In the genomic region with DNA sequence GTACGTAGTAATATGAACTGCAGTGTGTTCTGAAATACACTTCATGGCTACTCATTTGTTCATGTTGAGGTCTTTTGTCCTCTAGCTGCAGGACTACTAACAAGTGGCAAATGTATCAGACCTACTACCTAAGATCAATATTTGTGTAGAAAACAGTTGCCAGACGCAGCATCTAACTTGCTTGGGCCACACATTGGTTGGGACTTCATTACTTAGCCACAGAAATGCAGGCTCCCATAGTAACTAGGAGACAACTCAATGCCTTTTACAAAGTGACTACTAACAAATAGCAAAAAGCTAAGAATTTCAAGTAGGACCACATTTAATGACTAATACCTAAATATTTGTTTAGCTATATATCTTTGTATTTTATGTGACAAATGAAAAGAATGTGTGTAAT, we compare ENCODE assay signal across 37 cellular contexts. TPM values are rescaled to one million over a fixed set of nuclear protein-coding genes. Genes with fewer than 3 reads are reported as not detected.
A peak's percentile ranks its signal among the peaks of the same experiment; 100 is the strongest.
DNase-seq lines count a peak whose midpoint lies in the region; ATAC-seq and TF ChIP-seq lines count a peak whose summit lies in the region.
"Had no signal": no experiment of that assay in that cellular context is flagged by ENCODE, and none has a peak within 500 bp of the region (broad histone marks: within the 10 kb centered on the region; RNA-seq: fewer than 3 reads in every experiment).

No MANE protein-coding gene starts in this region.

- DNase-seq in DMS53 (lab: John Stamatoyannopoulos, UW) (peak; percentile 22), DMS53 treated with DMSO at 0.1 percent for 48 hours (lab: John Stamatoyannopoulos, UW; ENCODE audit: unreplicated experiment) (no peak), NCI-H748 (lab: John Stamatoyannopoulos, UW; ENCODE audit: unreplicated experiment) (peak; percentile 19), NCI-H748 treated with DMSO at 0.1 percent for 48 hours (lab: John Stamatoyannopoulos, UW) (no peak), NCI-H774 (lab: John Stamatoyannopoulos, UW) (peak; percentile 39), PC-3 (peak; percentile 67), HK-2 (ENCODE audit: unreplicated experiment) (no peak)
- DNase-seq: 8988T; ACHN; AML-193; BE2C; C1 segment of cervical spinal cord; Caco-2; Calu3; CD4-positive, alpha-beta memory T cell; CD4-positive, alpha-beta T cell; CD4-positive, CD25-positive, alpha-beta regulatory T cell; CD8-positive, alpha-beta memory T cell; CD8-positive, alpha-beta T cell; COR-L47; DMS 273 treated with DMSO at 0.1 percent for 48 hours; DMS153; DMS79; DMS79 treated with DMSO at 0.1 percent for 48 hours; DND-41; EL had no signal

- no peaks in the 10 kb centered on the region for H3K36me3 ChIP-seq in PC-3 (ENCODE audit: low read depth, low read length)
- H3K36me3 ChIP-seq: BE2C; BLaER1; BLaER1 treated with 17β-estradiol and CSF1 and Interleukin-3, amounts not matched to agents 10 nM and 100 nM had no signal

- H3K27me3 ChIP-seq in PC-3 (ENCODE audit: low read length): no peaks in the 10 kb centered on the region
- H3K27me3 ChIP-seq: BE2C, BLaER1 had no signal

- BruUV-seq in PC-3 (replicated peaks; lab: Mats Ljungman, UMichigan): no TSS peak

- no peak overlapping the region for H3K9ac ChIP-seq in PC-3 (ENCODE audit: low read length)
- H3K9ac ChIP-seq: BLaER1; BLaER1 treated with 17β-estradiol and CSF1 and Interleukin-3, amounts not matched to agents 10 nM and 100 nM had no signal

- no peaks in the 10 kb centered on the region for H3K9me3 ChIP-seq in PC-3 (ENCODE audit: low read length)
- H3K9me3 ChIP-seq: A549, BE2C, Caco-2 had no signal

- POLR2A ChIA-PET in PC-3 (lab: Charles Lee; ENCODE audit: unreplicated experiment): interaction anchor here (0.7 kb wide), 1 partner anchor 40 kb away, joined by 3 read pairs; no protein-coding TSS in a partner anchor

- H3K9me2 ChIP-seq in PC-3 (replicated peaks; ENCODE audit: low read length): no peaks in the 10 kb centered on the region

- peak; percentile 76 for ATAC-seq in PC-3
- ATAC-seq in HG03097 (IDR thresholded peaks at IDR 0.05; ENCODE audit: low FRiP score, unreplicated experiment): no peak
- ATAC-seq: A549; CD8-positive, alpha-beta T cell had no signal

- CTCF ChIA-PET in PC-3 (lab: Charles Lee): interaction anchor here (0.7 to 1.1 kb wide), 3 partner anchors 8 to 106 kb away, joined by 5 to 18 read pairs (median 7); no protein-coding TSS in a partner anchor

- intact Hi-C loops in PC-3 (cut with micrococcal nuclease): loop anchor here (1.0 kb wide), 1 partner anchor 19 kb away; no protein-coding TSS in a partner anchor

- no peak overlapping the region for H3K4me3 ChIP-seq in PC-3 (ENCODE audit: low read length)
- H3K4me3 ChIP-seq: A549; BLaER1; BLaER1 treated with 17β-estradiol and CSF1 and Interleukin-3, amounts not matched to agents 10 nM and 100 nM had no signal

- no peaks in the 10 kb centered on the region for H4K20me1 ChIP-seq in PC-3 (ENCODE audit: low read length)
- H4K20me1 ChIP-seq: BLaER1; BLaER1 treated with 17β-estradiol and CSF1 and Interleukin-3, amounts not matched to agents 10 nM and 100 nM had no signal

- H3F3A ChIP-seq in PC-3 (ENCODE audit: low read length, unreplicated experiment): no peaks in the 10 kb centered on the region

- no peak overlapping the region for H3K4me2 ChIP-seq in PC-3 (ENCODE audit: low read length)
- H3K4me2 ChIP-seq: A549; BLaER1; BLaER1 treated with 17β-estradiol and CSF1 and Interleukin-3, amounts not matched to agents 10 nM and 100 nM had no signal

- H3K27ac ChIP-seq in PC-3 (ENCODE audit: low read length): no peak overlapping the region
- H3K27ac ChIP-seq: 22Rv1; A549; BLaER1; BLaER1 treated with 17β-estradiol and CSF1 and Interleukin-3, amounts not matched to agents 10 nM and 100 nM; C4-2B had no signal

- no peaks in the 10 kb centered on the region for H3K79me2 ChIP-seq in PC-3 (ENCODE audit: low read length)

- H3K4me1 ChIP-seq in PC-3 (ENCODE audit: insufficient read depth, low read length): peaks cover 11% of the 10 kb centered on the region; the same call in 1 of the 2 replicates
- H3K4me1 ChIP-seq: A549, BE2C, Caco-2 had no signal

- no peak overlapping the region for H2AFZ ChIP-seq in PC-3 (ENCODE audit: low read length)

- TF ChIP-seq CTCF in PC-3 (conservative IDR thresholded peaks at IDR 0.05; ENCODE audit: low read depth, low read length): no peak

RNA-seq across cellular contexts. Expression of gene CT47C1, which starts 2.5 kb away (rescaled TPM):
- 0.07 TPM in 1 of 2 replicates, not detected in the other for total RNA-seq in PC-3 (2014; rRNA removed)
- total RNA-seq: A172; A673; B cell; Caco-2; Calu3; CD4-positive, alpha-beta memory T cell; CD4-positive, alpha-beta T cell; CD4-positive, CD25-positive, alpha-beta regulatory T cell; CD8-positive, alpha-beta memory T cell; CD8-positive, alpha-beta T cell; Daoy; G401 had no signal

RNA-seq across cellular contexts. Expression of gene KIAA1210, which starts 52.3 kb away (rescaled TPM):
- 0.07 and 0.12 TPM in 2 replicates for total RNA-seq in PC-3 (2014; rRNA removed)
- total RNA-seq: A172; A673; B cell; Caco-2; CD4-positive, alpha-beta memory T cell; CD4-positive, alpha-beta T cell; CD4-positive, CD25-positive, alpha-beta regulatory T cell; CD8-positive, alpha-beta memory T cell; CD8-positive, alpha-beta T cell; Daoy; G401 had no signal

Comparison
In these comparisons a context has a peak if more than half of its experiments do, and no peak if none do; other contexts are left out.
1. DNase-seq: peak in DMS53 (single experiment), NCI-H748 (single experiment), NCI-H774 (single experiment) and PC-3 (single experiment); none in DMS53 treated with DMSO at 0.1 percent for 48 hours (single experiment), NCI-H748 treated with DMSO at 0.1 percent for 48 hours (single experiment) and HK-2 (single experiment).